ENCODE assay signal across 1 cellular context in the genomic region with DNA sequence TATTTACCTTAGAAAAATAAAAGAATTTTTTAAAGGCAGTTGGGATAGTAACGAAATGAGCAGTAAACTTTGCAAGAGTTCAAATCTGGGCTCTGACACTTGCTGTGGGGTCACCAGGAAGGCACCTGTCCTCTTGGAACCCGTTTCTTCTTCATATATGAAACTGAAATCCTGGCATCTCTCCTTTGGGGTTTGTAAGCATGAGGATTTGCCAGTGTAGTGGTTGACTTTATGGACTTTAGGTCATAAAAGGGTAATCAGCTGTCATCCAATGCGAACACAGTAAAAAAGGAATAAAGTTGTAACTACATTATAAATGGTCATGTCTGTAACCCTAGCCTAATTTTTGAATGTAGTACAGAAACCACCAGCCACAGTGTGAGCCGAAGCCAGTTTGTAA.
TF ChIP-seq lines count a peak whose summit lies in the region.

No MANE protein-coding gene starts in this region.

TF ChIP-seq in endothelial cell of umbilical vein, 7 proteins besides CTCF, POLR2A, EP300 and RAD21 (continued from another document):
- TF ChIP-seq GATA2 (IDR thresholded peaks at IDR 0.05; ENCODE audit: insufficient read depth, insufficient read length, low read depth, low read length), result no peak
- TF ChIP-seq MYC (IDR thresholded peaks at IDR 0.05; ENCODE audit: low read depth, low read length), result no peak
- TF ChIP-seq, protein P1, sequence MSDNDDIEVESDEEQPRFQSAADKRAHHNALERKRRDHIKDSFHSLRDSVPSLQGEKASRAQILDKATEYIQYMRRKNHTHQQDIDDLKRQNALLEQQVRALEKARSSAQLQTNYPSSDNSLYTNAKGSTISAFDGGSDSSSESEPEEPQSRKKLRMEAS (IDR thresholded peaks at IDR 0.05; ENCODE audit: insufficient read depth, insufficient read length), result no peak
- TF ChIP-seq EZH2 (IDR thresholded peaks at IDR 0.05; ENCODE audit: borderline replicate concordance, low read depth, low read length, severe bottlenecking), result no peak
